ENCODE assay signal across 18 cellular contexts in the genomic region with DNA sequence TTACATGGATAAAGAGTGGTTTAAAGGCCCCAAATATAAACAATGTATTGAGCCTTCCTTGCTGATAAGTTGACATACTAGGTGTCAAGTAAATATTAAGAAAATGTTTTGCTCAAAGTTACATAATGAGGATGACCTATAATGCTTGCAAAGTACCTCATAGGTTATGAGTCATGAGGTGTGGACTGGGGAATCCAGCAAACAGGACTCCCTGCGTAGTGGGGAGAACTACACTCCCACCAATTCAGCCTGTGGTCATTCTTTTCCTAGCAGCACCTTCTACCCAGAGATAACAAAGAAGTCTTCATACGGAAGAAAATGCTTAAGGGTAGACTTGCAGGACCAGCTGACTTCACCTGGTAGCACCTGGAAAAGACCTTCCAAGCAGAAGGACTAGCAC.
DNase-seq lines count a peak whose midpoint lies in the region; ATAC-seq, FAIRE-seq and TF ChIP-seq lines count a peak whose summit lies in the region.
"Had no signal": no experiment of that assay in that cellular context is flagged by ENCODE, and none has a peak within 500 bp of the region (broad histone marks: within the 10 kb centered on the region; RNA-seq: fewer than 3 reads in every experiment).

No MANE protein-coding gene starts in this region.

- POLR2A ChIA-PET in A549 (lab: Yijun Ruan, JAX): no interaction called here
- POLR2A ChIA-PET in PC-9 (lab: Charles Lee; ENCODE audit: unreplicated experiment): no interaction called here

- peak in 1 of 2 experiments; percentile 27; a peak in 1 of 6 replicates for ATAC-seq in A549
- ATAC-seq in HG03439 (IDR thresholded peaks at IDR 0.05; ENCODE audit: unreplicated experiment): peak; percentile 24
- ATAC-seq in HG03280 (IDR thresholded peaks at IDR 0.05; ENCODE audit: unreplicated experiment): no peak
- no peak for ATAC-seq in GM21447 (IDR thresholded peaks at IDR 0.05; ENCODE audit: unreplicated experiment)
- ATAC-seq: CD8-positive, alpha-beta T cell; SK-N-SH treated with all-trans-retinoic acid at 6 μM for 48 hours; T-cell had no signal

- BruUV-seq in PC-9 (replicated peaks; lab: Mats Ljungman, UMichigan): no TSS peak

- intact Hi-C loops in PC-9 (cut with micrococcal nuclease; ENCODE audit: unreplicated experiment): loop anchor here (10.0 kb wide), 1 partner anchor 131 kb away; no protein-coding TSS in a partner anchor

- H3K4me2 ChIP-seq in A549 (peak overlapping the region; percentile 43), PC-9 (peak overlapping the region; percentile 42)
- H3K4me2 ChIP-seq: BLaER1 had no signal

- H3F3A ChIP-seq in PC-9 (ENCODE audit: insufficient read depth, low read depth): peaks cover 16% of the 10 kb centered on the region; the same call in 1 of the 2 replicates

- no peaks in the 10 kb centered on the region for H4K20me1 ChIP-seq in PC-9 (ENCODE audit: insufficient read depth)
- H4K20me1 ChIP-seq: BLaER1 had no signal

- H3K27me3 ChIP-seq in PC-9 (ENCODE audit: insufficient read depth, low read depth): no peaks in the 10 kb centered on the region
- H3K27me3 ChIP-seq: BLaER1 had no signal

- H3K9me2 ChIP-seq in PC-9 (ENCODE audit: insufficient read depth): no peaks in the 10 kb centered on the region

- TF ChIP-seq EP300 in A549 (IDR thresholded peaks at IDR 0.05): no peak

- DNase-seq in A549 (ENCODE audit: low read depth in 1 of 2, low spot score in 1 of 2): peak in 1 of 2 experiments; percentile 17
- peak; percentile 26 to 71 for DNase-seq in PC-9
- peak; percentile 62 for DNase-seq in epithelial cell of esophagus (ENCODE audit: low read depth)
- DNase-seq in COLO668 (lab: John Stamatoyannopoulos, UW; ENCODE audit: unreplicated experiment): no peak
- no peak for DNase-seq in erythroblast (lab: John Stamatoyannopoulos, UW)
- DNase-seq: CD8-positive, alpha-beta T cell; DMS53; H9; NCI-H187 treated with DMSO at 0.1 percent for 48 hours; NCI-H526 treated with DMSO at 0.1 percent for 48 hours; NK-92 treated with Interleukin-12 subunit alpha and Interleukin-12 subunit beta, amount 100 ng/mL, for 24 hours; SIG-M5; T-cell had no signal

- no peaks in the 10 kb centered on the region for H3K36me3 ChIP-seq in PC-9 (ENCODE audit: low read depth)
- H3K36me3 ChIP-seq: BLaER1 had no signal

- H3K4me1 ChIP-seq in A549 (peaks cover 12% of the 10 kb centered on the region), PC-9 (replicated peaks; ENCODE audit: insufficient read depth) (peaks cover 15% of the 10 kb centered on the region; the same call in 1 of the 2 replicates)
- H3K4me1 ChIP-seq: BLaER1 had no signal

- H3K9me3 ChIP-seq in A549 (no peaks in the 10 kb centered on the region), PC-9 (ENCODE audit: insufficient read depth, low read depth) (no peaks in the 10 kb centered on the region)
- H3K9me3 ChIP-seq: BLaER1 had no signal

- no peak for TF ChIP-seq RAD21 in A549 (conservative IDR thresholded peaks at IDR 0.05 in 1 of 2, IDR thresholded peaks at IDR 0.05 in 1 of 2)

- CTCF ChIA-PET in A549 (lab: Yijun Ruan, JAX): no interaction called here
- CTCF ChIA-PET in PC-9 (lab: Charles Lee): no interaction called here

- TF ChIP-seq CTCF in A549 (IDR thresholded peaks at IDR 0.05): no peak
- TF ChIP-seq CTCF in PC-9 (conservative IDR thresholded peaks at IDR 0.05): no peak
- TF ChIP-seq CTCF in epithelial cell of esophagus (IDR thresholded peaks at IDR 0.05; ENCODE audit: insufficient read depth, low read depth, low read length, missing control alignments): no peak

- FAIRE-seq in A549 (lab: Jason Lieb, UNC): no peak

- no peaks in the 10 kb centered on the region for H3K79me2 ChIP-seq in PC-9 (ENCODE audit: low read depth)

- no peak overlapping the region for H3K4me3 ChIP-seq in A549
- H3K4me3 ChIP-seq in PC-9: no peak overlapping the region
- H3K4me3 ChIP-seq in epithelial cell of esophagus (ENCODE audit: low read length): no peak overlapping the region
- H3K4me3 ChIP-seq: BLaER1 had no signal

- H2AFZ ChIP-seq in PC-9: no peak overlapping the region

- WGBS in A549 (ENCODE audit: missing lambda C conversion rate): 36% methylated on average over 2 of the region's 2 CpGs

- TF ChIP-seq POLR2A in A549 (IDR thresholded peaks at IDR 0.05; ENCODE audit: low read length) (no peak), erythroblast (IDR thresholded peaks at IDR 0.05; ENCODE audit: low read length) (no peak)

- peak overlapping the region in 1 of 2 experiments; percentile 55; a peak in 2 of 6 replicates for H3K27ac ChIP-seq in A549
- H3K27ac ChIP-seq in PC-9: no peak overlapping the region
- H3K27ac ChIP-seq: BLaER1 had no signal

TF ChIP-seq in A549, 52 proteins besides CTCF, POLR2A, EP300 and RAD21:
- TF ChIP-seq CBX2 (IDR thresholded peaks at IDR 0.05; ENCODE audit: borderline replicate concordance, low read depth): no peak
- TF ChIP-seq, protein P1, sequence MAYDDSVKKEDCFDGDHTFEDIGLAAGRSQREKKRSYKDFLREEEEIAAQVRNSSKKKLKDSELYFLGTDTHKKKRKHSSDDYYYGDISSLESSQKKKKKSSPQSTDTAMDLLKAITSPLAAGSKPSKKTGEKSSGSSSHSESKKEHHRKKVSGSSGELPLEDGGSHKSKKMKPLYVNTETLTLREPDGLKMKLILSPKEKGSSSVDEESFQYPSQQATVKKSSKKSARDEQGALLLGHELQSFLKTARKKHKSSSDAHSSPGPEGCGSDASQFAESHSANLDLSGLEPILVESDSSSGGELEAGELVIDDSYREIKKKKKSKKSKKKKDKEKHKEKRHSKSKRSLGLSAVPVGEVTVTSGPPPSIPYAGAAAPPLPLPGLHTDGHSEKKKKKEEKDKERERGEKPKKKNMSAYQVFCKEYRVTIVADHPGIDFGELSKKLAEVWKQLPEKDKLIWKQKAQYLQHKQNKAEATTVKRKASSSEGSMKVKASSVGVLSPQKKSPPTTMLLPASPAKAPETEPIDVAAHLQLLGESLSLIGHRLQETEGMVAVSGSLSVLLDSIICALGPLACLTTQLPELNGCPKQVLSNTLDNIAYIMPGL (CRISPR knock-in tag; IDR thresholded peaks at IDR 0.05; ENCODE audit: borderline replicate concordance): no peak
- TF ChIP-seq SREBF2 (IDR thresholded peaks at IDR 0.05): no peak
- no peak for TF ChIP-seq CHD4 (IDR thresholded peaks at IDR 0.05; ENCODE audit: borderline replicate concordance)
- TF ChIP-seq NPAS2 (CRISPR knock-in tag; IDR thresholded peaks at IDR 0.05; ENCODE audit: borderline replicate concordance): no peak
- TF ChIP-seq, protein P2, sequence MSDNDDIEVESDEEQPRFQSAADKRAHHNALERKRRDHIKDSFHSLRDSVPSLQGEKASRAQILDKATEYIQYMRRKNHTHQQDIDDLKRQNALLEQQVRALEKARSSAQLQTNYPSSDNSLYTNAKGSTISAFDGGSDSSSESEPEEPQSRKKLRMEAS (IDR thresholded peaks at IDR 0.05): no peak
- no peak for TF ChIP-seq HDAC2 (IDR thresholded peaks at IDR 0.05)
- no peak for TF ChIP-seq RARB (CRISPR knock-in tag; IDR thresholded peaks at IDR 0.05)
- no peak for TF ChIP-seq TFCP2L1 (CRISPR knock-in tag; IDR thresholded peaks at IDR 0.05)
- no peak for TF ChIP-seq MYC (IDR thresholded peaks at IDR 0.05; ENCODE audit: borderline replicate concordance, low read length)
- TF ChIP-seq ZNF302 (CRISPR knock-in tag; IDR thresholded peaks at IDR 0.05): no peak
- no peak for TF ChIP-seq KDM1A (IDR thresholded peaks at IDR 0.05; ENCODE audit: low read depth)
- TF ChIP-seq, protein P3, sequence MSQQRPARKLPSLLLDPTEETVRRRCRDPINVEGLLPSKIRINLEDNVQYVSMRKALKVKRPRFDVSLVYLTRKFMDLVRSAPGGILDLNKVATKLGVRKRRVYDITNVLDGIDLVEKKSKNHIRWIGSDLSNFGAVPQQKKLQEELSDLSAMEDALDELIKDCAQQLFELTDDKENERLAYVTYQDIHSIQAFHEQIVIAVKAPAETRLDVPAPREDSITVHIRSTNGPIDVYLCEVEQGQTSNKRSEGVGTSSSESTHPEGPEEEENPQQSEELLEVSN (IDR thresholded peaks at IDR 0.05; ENCODE audit: borderline replicate concordance, low read depth): no peak
- TF ChIP-seq, protein P4, sequence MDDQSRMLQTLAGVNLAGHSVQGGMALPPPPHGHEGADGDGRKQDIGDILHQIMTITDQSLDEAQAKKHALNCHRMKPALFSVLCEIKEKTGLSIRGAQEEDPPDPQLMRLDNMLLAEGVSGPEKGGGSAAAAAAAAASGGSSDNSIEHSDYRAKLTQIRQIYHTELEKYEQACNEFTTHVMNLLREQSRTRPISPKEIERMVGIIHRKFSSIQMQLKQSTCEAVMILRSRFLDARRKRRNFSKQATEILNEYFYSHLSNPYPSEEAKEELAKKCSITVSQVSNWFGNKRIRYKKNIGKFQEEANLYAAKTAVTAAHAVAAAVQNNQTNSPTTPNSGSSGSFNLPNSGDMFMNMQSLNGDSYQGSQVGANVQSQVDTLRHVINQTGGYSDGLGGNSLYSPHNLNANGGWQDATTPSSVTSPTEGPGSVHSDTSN (IDR thresholded peaks at IDR 0.05): no peak
- no peak for TF ChIP-seq EHMT2 (IDR thresholded peaks at IDR 0.05; ENCODE audit: low read depth)
- TF ChIP-seq ESRRA (IDR thresholded peaks at IDR 0.05; ENCODE audit: borderline replicate concordance, low read length): no peak
- TF ChIP-seq CEBPB (IDR thresholded peaks at IDR 0.05): no peak
- no peak for TF ChIP-seq RNF2 (IDR thresholded peaks at IDR 0.05; ENCODE audit: borderline replicate concordance, low read depth)

Comparison
In these comparisons a context has a peak if more than half of its experiments do, and no peak if none do; other contexts are left out.
1. DNase-seq: peak in PC-9 (2 of 2) and epithelial cell of esophagus (single experiment); none in COLO668 (single experiment) and erythroblast (0 of 2).